In the genomic region with DNA sequence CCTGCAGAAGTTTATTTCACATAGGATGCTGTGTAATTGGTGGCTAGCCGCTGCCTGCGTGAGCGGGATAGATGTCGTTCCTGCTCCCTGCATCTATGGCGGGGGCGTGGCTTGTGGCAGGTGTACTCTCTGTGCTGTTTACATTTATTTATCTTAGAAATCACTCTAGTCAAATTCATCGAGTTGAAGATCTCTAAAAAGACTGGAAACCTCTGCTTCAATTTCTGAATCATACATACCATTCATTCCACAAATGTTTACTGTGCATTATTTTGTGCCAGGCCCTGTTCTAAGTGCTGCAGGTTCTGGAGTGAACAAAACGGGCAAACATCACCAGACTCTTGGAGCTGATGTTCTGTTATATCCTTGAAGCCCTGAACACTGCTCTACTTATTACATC, we compare ENCODE assay signal across 1 cellular context.
TF ChIP-seq lines count a peak whose summit lies in the region.

No MANE protein-coding gene starts in this region.

TF ChIP-seq in IMR-90, 13 proteins besides CTCF, POLR2A, EP300 and RAD21:
- TF ChIP-seq NFE2L2 (IDR thresholded peaks at IDR 0.05; ENCODE audit: low read depth, low read length) (no peak), FOS (IDR thresholded peaks at IDR 0.05; ENCODE audit: low read depth, low read length) (no peak), MAFK (IDR thresholded peaks at IDR 0.05; ENCODE audit: low read depth, low read length) (no peak), CHD1 (IDR thresholded peaks at IDR 0.05; ENCODE audit: low read depth, low read length) (no peak), BHLHE40 (IDR thresholded peaks at IDR 0.05; ENCODE audit: low read depth, low read length) (no peak), SMC3 (IDR thresholded peaks at IDR 0.05; ENCODE audit: low read depth, low read length) (no peak), MAZ (IDR thresholded peaks at IDR 0.05; ENCODE audit: borderline replicate concordance, low read depth, low read length) (no peak), RCOR1 (IDR thresholded peaks at IDR 0.05; ENCODE audit: insufficient replicate concordance, low read length) (no peak), CEBPB (IDR thresholded peaks at IDR 0.05; ENCODE audit: low read depth, low read length) (no peak), MXI1 (IDR thresholded peaks at IDR 0.05; ENCODE audit: borderline replicate concordance, low read depth, low read length) (no peak), RFX5 (IDR thresholded peaks at IDR 0.05; ENCODE audit: low read depth, low read length) (no peak)
- TF ChIP-seq, protein P1, sequence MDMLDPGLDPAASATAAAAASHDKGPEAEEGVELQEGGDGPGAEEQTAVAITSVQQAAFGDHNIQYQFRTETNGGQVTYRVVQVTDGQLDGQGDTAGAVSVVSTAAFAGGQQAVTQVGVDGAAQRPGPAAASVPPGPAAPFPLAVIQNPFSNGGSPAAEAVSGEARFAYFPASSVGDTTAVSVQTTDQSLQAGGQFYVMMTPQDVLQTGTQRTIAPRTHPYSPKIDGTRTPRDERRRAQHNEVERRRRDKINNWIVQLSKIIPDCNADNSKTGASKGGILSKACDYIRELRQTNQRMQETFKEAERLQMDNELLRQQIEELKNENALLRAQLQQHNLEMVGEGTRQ (IDR thresholded peaks at IDR 0.05; ENCODE audit: low read depth, low read length), result no peak
- TF ChIP-seq, protein P2, sequence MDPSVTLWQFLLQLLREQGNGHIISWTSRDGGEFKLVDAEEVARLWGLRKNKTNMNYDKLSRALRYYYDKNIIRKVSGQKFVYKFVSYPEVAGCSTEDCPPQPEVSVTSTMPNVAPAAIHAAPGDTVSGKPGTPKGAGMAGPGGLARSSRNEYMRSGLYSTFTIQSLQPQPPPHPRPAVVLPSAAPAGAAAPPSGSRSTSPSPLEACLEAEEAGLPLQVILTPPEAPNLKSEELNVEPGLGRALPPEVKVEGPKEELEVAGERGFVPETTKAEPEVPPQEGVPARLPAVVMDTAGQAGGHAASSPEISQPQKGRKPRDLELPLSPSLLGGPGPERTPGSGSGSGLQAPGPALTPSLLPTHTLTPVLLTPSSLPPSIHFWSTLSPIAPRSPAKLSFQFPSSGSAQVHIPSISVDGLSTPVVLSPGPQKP (IDR thresholded peaks at IDR 0.05; ENCODE audit: borderline replicate concordance, low read depth, low read length), result no peak
